ENCODE assay signal across 7 cellular contexts in the genomic region with DNA sequence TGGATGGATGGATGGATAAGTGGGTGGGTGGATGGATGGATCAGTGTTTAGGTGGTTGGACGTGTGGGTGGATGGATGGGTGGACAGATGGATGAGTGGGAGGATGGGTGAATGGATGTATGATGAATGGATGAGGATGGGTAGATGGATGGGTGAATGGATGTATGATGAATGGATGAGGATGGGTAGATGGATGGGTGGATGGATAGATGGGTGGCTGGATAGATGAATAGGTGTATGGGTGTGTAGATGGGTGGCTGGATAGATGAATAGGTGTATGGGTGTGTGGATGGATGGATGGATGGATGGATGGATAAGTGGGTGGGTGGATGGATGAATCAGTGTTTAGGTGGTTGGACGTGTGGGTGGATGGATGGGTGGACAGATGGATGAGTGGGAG. TPM values are rescaled to one million over a fixed set of nuclear protein-coding genes. Genes with fewer than 3 reads are reported as not detected.
DNase-seq lines count a peak whose midpoint lies in the region; ATAC-seq and TF ChIP-seq lines count a peak whose summit lies in the region.
"Not testable (repeated sequence)": the region's sequence is repeated elsewhere in the genome, so short reads cannot be mapped to it uniquely, and the experiment has no call there.

No MANE protein-coding gene starts in this region.

- not testable (repeated sequence) for H3K36me3 ChIP-seq in CD8-positive, alpha-beta T cell (ENCODE audit: insufficient read depth, low read length)

- peak in 1 of 7 experiments; percentile 1 for DNase-seq in CD8-positive, alpha-beta T cell
- DNase-seq in T-helper 17 cell; activated T-helper 1 cell treated with anti-CD3 and anti-CD28 coated beads, Interleukin-12 subunit alpha, Interleukin-12 subunit beta, Interleukin-2, Interleukin-4 antibody, amounts not matched to agents 30 ng/mL and 10 ng/mL and 1 ng/mL, durations not matched to agents 14 hours and 24 hours and 36 hours (ENCODE audit: low spot score); naive thymus-derived CD8-positive, alpha-beta T cell: not testable (repeated sequence)
- peak; percentile 4 for DNase-seq in activated CD4-positive, alpha-beta T cell treated with anti-CD3 and anti-CD28 coated beads, Interleukin-2, amount 10 ng/mL, durations not matched to agents 7 days and 5 days
- peak; percentile 2 to 7 for DNase-seq in central memory CD8-positive, alpha-beta T cell (ENCODE audit: low spot score in 2 of 2)
- DNase-seq in ureter (ENCODE audit: low spot score), result peak; percentile 4

- peaks cover 74% of the 10 kb centered on the region for H3K4me1 Mint-ChIP-seq in CD8-positive, alpha-beta T cell (ENCODE audit: low read depth)
- peaks cover 44% of the 10 kb centered on the region for H3K4me1 Mint-ChIP-seq in T-helper 17 cell
- peaks cover 87% of the 10 kb centered on the region for H3K4me1 Mint-ChIP-seq in activated CD4-positive, alpha-beta T cell treated with anti-CD3 and anti-CD28 coated beads, Interleukin-2, amount 10 ng/mL, durations not matched to agents 7 days and 5 days
- H3K4me1 Mint-ChIP-seq in activated T-helper 1 cell treated with anti-CD3 and anti-CD28 coated beads, Interleukin-12 subunit alpha, Interleukin-12 subunit beta, Interleukin-2, Interleukin-4 antibody, amounts not matched to agents 30 ng/mL and 10 ng/mL and 1 ng/mL, durations not matched to agents 14 hours and 24 hours and 36 hours (ENCODE audit: low read depth), result peaks cover 67% of the 10 kb centered on the region
- peaks cover 86% of the 10 kb centered on the region for H3K4me1 Mint-ChIP-seq in central memory CD8-positive, alpha-beta T cell
- peaks cover 58 to 88% (median 79%) of the 10 kb centered on the region in 4 donors for H3K4me1 Mint-ChIP-seq in naive thymus-derived CD8-positive, alpha-beta T cell

- CTCF ChIA-PET in CD8-positive, alpha-beta T cell (lab: Charles Lee); activated CD4-positive, alpha-beta T cell treated with anti-CD3 and anti-CD28 coated beads, Interleukin-2, amount 10 ng/mL, durations not matched to agents 7 days and 5 days (lab: Charles Lee): not testable (repeated sequence)

- peaks cover 66% of the 10 kb centered on the region for H3K36me3 Mint-ChIP-seq in CD8-positive, alpha-beta T cell
- H3K36me3 Mint-ChIP-seq in T-helper 17 cell (ENCODE audit: low read depth), result peaks cover 36% of the 10 kb centered on the region
- H3K36me3 Mint-ChIP-seq in activated CD4-positive, alpha-beta T cell treated with anti-CD3 and anti-CD28 coated beads, Interleukin-2, amount 10 ng/mL, durations not matched to agents 7 days and 5 days (ENCODE audit: low read depth), result peaks cover 77% of the 10 kb centered on the region
- H3K36me3 Mint-ChIP-seq in activated T-helper 1 cell treated with anti-CD3 and anti-CD28 coated beads, Interleukin-12 subunit alpha, Interleukin-12 subunit beta, Interleukin-2, Interleukin-4 antibody, amounts not matched to agents 30 ng/mL and 10 ng/mL and 1 ng/mL, durations not matched to agents 14 hours and 24 hours and 36 hours (ENCODE audit: low read depth), result peaks cover 54% of the 10 kb centered on the region
- peaks cover 70% of the 10 kb centered on the region for H3K36me3 Mint-ChIP-seq in central memory CD8-positive, alpha-beta T cell (ENCODE audit: insufficient read depth)
- H3K36me3 Mint-ChIP-seq in naive thymus-derived CD8-positive, alpha-beta T cell, result peaks cover 19 to 63% (median 40%) of the 10 kb centered on the region in 3 donors

- H3K4me1 ChIP-seq in CD8-positive, alpha-beta T cell (ENCODE audit: insufficient read depth, low read length), result peaks cover 61% of the 10 kb centered on the region

- H3K27me3 Mint-ChIP-seq in CD8-positive, alpha-beta T cell (ENCODE audit: low read depth); T-helper 17 cell; activated CD4-positive, alpha-beta T cell treated with anti-CD3 and anti-CD28 coated beads, Interleukin-2, amount 10 ng/mL, durations not matched to agents 7 days and 5 days; activated T-helper 1 cell treated with anti-CD3 and anti-CD28 coated beads, Interleukin-12 subunit alpha, Interleukin-12 subunit beta, Interleukin-2, Interleukin-4 antibody, amounts not matched to agents 30 ng/mL and 10 ng/mL and 1 ng/mL, durations not matched to agents 14 hours and 24 hours and 36 hours (ENCODE audit: insufficient read depth); central memory CD8-positive, alpha-beta T cell; naive thymus-derived CD8-positive, alpha-beta T cell: not testable (repeated sequence)

- not testable (repeated sequence) for H3K4me3 Mint-ChIP-seq in CD8-positive, alpha-beta T cell; activated CD4-positive, alpha-beta T cell treated with anti-CD3 and anti-CD28 coated beads, Interleukin-2, amount 10 ng/mL, durations not matched to agents 7 days and 5 days; activated T-helper 1 cell treated with anti-CD3 and anti-CD28 coated beads, Interleukin-12 subunit alpha, Interleukin-12 subunit beta, Interleukin-2, Interleukin-4 antibody, amounts not matched to agents 30 ng/mL and 10 ng/mL and 1 ng/mL, durations not matched to agents 14 hours and 24 hours and 36 hours
- peak overlapping the region; percentile 16 for H3K4me3 Mint-ChIP-seq in T-helper 17 cell
- peak overlapping the region; percentile 2 for H3K4me3 Mint-ChIP-seq in central memory CD8-positive, alpha-beta T cell
- H3K4me3 Mint-ChIP-seq in naive thymus-derived CD8-positive, alpha-beta T cell, result peak overlapping the region in 2 of 10 donors; percentile 30 to 75

- H3K27ac ChIP-seq in CD8-positive, alpha-beta T cell (ENCODE audit: low read depth, low read length), result not testable (repeated sequence)

- ATAC-seq in CD8-positive, alpha-beta T cell; T-helper 17 cell; central memory CD8-positive, alpha-beta T cell (replicated peaks; ENCODE audit: extremely low read depth, poor library complexity, severe bottlenecking); naive thymus-derived CD8-positive, alpha-beta T cell: not testable (repeated sequence)

- not testable (repeated sequence) for H3K4me3 ChIP-seq in CD8-positive, alpha-beta T cell (ENCODE audit: low read depth, low read length)

- not testable (repeated sequence) for TF ChIP-seq CTCF in CD8-positive, alpha-beta T cell (IDR thresholded peaks at IDR 0.05)

- peaks cover 13% of the 10 kb centered on the region for H3K9me3 Mint-ChIP-seq in CD8-positive, alpha-beta T cell
- H3K9me3 Mint-ChIP-seq in activated CD4-positive, alpha-beta T cell treated with anti-CD3 and anti-CD28 coated beads, Interleukin-2, amount 10 ng/mL, durations not matched to agents 7 days and 5 days, result peaks cover 16% of the 10 kb centered on the region
- peaks cover 40% of the 10 kb centered on the region for H3K9me3 Mint-ChIP-seq in activated T-helper 1 cell treated with anti-CD3 and anti-CD28 coated beads, Interleukin-12 subunit alpha, Interleukin-12 subunit beta, Interleukin-2, Interleukin-4 antibody, amounts not matched to agents 30 ng/mL and 10 ng/mL and 1 ng/mL, durations not matched to agents 14 hours and 24 hours and 36 hours
- H3K9me3 Mint-ChIP-seq in central memory CD8-positive, alpha-beta T cell, result peaks cover 39% of the 10 kb centered on the region
- H3K9me3 Mint-ChIP-seq in naive thymus-derived CD8-positive, alpha-beta T cell, result peaks cover 0 to 50% (median 5%) of the 10 kb centered on the region in 9 donors

- H3K9me3 ChIP-seq in CD8-positive, alpha-beta T cell (ENCODE audit: low read length); T-helper 17 cell (ENCODE audit: control insufficient read depth, low read length, poor library complexity, severe bottlenecking): not testable (repeated sequence)

- intact Hi-C loops in CD8-positive, alpha-beta T cell (cut with DNase I, micrococcal nuclease); activated T-helper 1 cell treated with anti-CD3 and anti-CD28 coated beads, Interleukin-12 subunit alpha, Interleukin-12 subunit beta, Interleukin-2, Interleukin-4 antibody, amounts not matched to agents 30 ng/mL and 10 ng/mL and 1 ng/mL, durations not matched to agents 14 hours and 24 hours and 36 hours (cut with micrococcal nuclease): not testable (repeated sequence)

- not testable (repeated sequence) for H3K27me3 ChIP-seq in CD8-positive, alpha-beta T cell (ENCODE audit: insufficient read depth, low read length)

- H3K27ac Mint-ChIP-seq in CD8-positive, alpha-beta T cell, result peak overlapping the region; percentile 66
- H3K27ac Mint-ChIP-seq in T-helper 17 cell, result not testable (repeated sequence)
- H3K27ac Mint-ChIP-seq in activated CD4-positive, alpha-beta T cell treated with anti-CD3 and anti-CD28 coated beads, Interleukin-2, amount 10 ng/mL, durations not matched to agents 7 days and 5 days, result peak overlapping the region; percentile 33
- peak overlapping the region; percentile 34 for H3K27ac Mint-ChIP-seq in activated T-helper 1 cell treated with anti-CD3 and anti-CD28 coated beads, Interleukin-12 subunit alpha, Interleukin-12 subunit beta, Interleukin-2, Interleukin-4 antibody, amounts not matched to agents 30 ng/mL and 10 ng/mL and 1 ng/mL, durations not matched to agents 14 hours and 24 hours and 36 hours
- H3K27ac Mint-ChIP-seq in central memory CD8-positive, alpha-beta T cell (ENCODE audit: low read depth), result peak overlapping the region; percentile 96
- H3K27ac Mint-ChIP-seq in naive thymus-derived CD8-positive, alpha-beta T cell, result peak overlapping the region in 7 of 10 donors; percentile 13 to 98 (median 77)

- POLR2A ChIA-PET in CD8-positive, alpha-beta T cell (lab: Charles Lee); activated CD4-positive, alpha-beta T cell treated with anti-CD3 and anti-CD28 coated beads, Interleukin-2, amount 10 ng/mL, durations not matched to agents 7 days and 5 days (lab: Charles Lee); naive thymus-derived CD8-positive, alpha-beta T cell (lab: Charles Lee): not testable (repeated sequence)

RNA-seq across cellular contexts. Expression of a gene that starts 21.9 kb away (rescaled TPM):
- total RNA-seq in CD8-positive, alpha-beta T cell, result 10 to 100 TPM; 55.4 to 66.8 TPM
- total RNA-seq in T-helper 17 cell (10 to 100 TPM; 33.8 to 34.6 TPM), ureter (32.5 TPM)
- total RNA-seq in activated CD4-positive, alpha-beta T cell treated with anti-CD3 and anti-CD28 coated beads, Interleukin-2, amount 10 ng/mL, durations not matched to agents 7 days and 5 days, result 10 to 100 TPM; 30.7 to 33.9 TPM
- 45.4 and 48.0 TPM in 2 replicates for total RNA-seq in activated T-helper 1 cell treated with anti-CD3 and anti-CD28 coated beads, Interleukin-12 subunit alpha, Interleukin-12 subunit beta, Interleukin-2, Interleukin-4 antibody, amounts not matched to agents 30 ng/mL and 10 ng/mL and 1 ng/mL, durations not matched to agents 14 hours and 24 hours and 36 hours
- total RNA-seq in naive thymus-derived CD8-positive, alpha-beta T cell, result 10 to 100 TPM; 24.9 to 27.2 TPM
- 10 to 100 TPM; 37.8 to 43.6 (median 42.3) TPM for polyA plus RNA-seq in naive thymus-derived CD8-positive, alpha-beta T cell
